Comparison of ENCODE assay signal across 20 cellular contexts in the genomic region with DNA sequence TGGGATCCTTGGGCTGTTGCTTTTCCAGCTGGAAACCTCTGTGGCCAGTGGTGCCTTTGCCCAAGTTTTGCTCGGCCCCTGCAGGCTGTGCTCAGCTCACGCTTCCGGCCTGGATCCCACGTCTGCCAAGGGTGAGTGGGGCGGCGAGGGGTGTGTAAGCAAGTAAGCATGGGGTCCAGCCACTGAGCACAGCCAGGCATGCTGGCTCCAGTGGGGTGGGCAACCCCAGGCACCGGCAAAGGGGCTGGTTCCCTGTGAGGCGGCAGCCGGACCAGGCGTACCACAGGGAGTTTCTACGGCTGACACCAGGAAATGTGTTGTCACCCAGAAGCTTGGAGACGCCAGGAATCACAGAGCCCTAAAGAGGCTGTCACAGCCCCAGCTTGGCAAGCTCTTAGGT.
DNase-seq lines count a peak whose midpoint lies in the region; ATAC-seq lines count a peak whose summit lies in the region.
"Had no signal": no experiment of that assay in that cellular context is flagged by ENCODE, and none has a peak within 500 bp of the region (broad histone marks: within the 10 kb centered on the region; RNA-seq: fewer than 3 reads in every experiment).

No MANE protein-coding gene starts in this region.

- POLR2A ChIA-PET in naive thymus-derived CD4-positive, alpha-beta T cell (lab: Charles Lee): no interaction called here

- no peaks in the 10 kb centered on the region for H3K9me3 Mint-ChIP-seq in stimulated activated effector memory CD8-positive, alpha-beta T cell treated with anti-CD3 and anti-CD28 coated beads, Interleukin-12 subunit alpha, Interleukin-12 subunit beta, amount 100 ng/mL, for 72 hours
- no peaks in the 10 kb centered on the region for H3K9me3 Mint-ChIP-seq in naive thymus-derived CD4-positive, alpha-beta T cell
- H3K9me3 Mint-ChIP-seq: CD4-positive, alpha-beta memory T cell; CD4-positive, CD25-positive, alpha-beta regulatory T cell; CD8-positive, alpha-beta memory T cell had no signal

- no peak overlapping the region for H3K27ac Mint-ChIP-seq in stimulated activated effector memory CD8-positive, alpha-beta T cell treated with anti-CD3 and anti-CD28 coated beads, Interleukin-12 subunit alpha, Interleukin-12 subunit beta, amount 100 ng/mL, for 72 hours
- no peak overlapping the region for H3K27ac Mint-ChIP-seq in naive thymus-derived CD4-positive, alpha-beta T cell
- H3K27ac Mint-ChIP-seq: CD14-positive monocyte; CD4-positive, alpha-beta memory T cell; CD4-positive, CD25-positive, alpha-beta regulatory T cell had no signal

- H3K4me3 Mint-ChIP-seq in stimulated activated effector memory CD8-positive, alpha-beta T cell treated with anti-CD3 and anti-CD28 coated beads, Interleukin-12 subunit alpha, Interleukin-12 subunit beta, amount 100 ng/mL, for 72 hours: no peak overlapping the region
- H3K4me3 Mint-ChIP-seq in naive thymus-derived CD4-positive, alpha-beta T cell: no peak overlapping the region
- H3K4me3 Mint-ChIP-seq: CD14-positive monocyte; CD4-positive, alpha-beta memory T cell; CD4-positive, CD25-positive, alpha-beta regulatory T cell; CD8-positive, alpha-beta memory T cell had no signal

- peak; percentile 36 for ATAC-seq in stimulated activated effector memory CD8-positive, alpha-beta T cell treated with anti-CD3 and anti-CD28 coated beads, Interleukin-12 subunit alpha, Interleukin-12 subunit beta, amount 100 ng/mL, for 72 hours
- ATAC-seq in naive thymus-derived CD4-positive, alpha-beta T cell: no peak
- ATAC-seq: GM12878 had no signal

- intact Hi-C loops in naive thymus-derived CD4-positive, alpha-beta T cell (cut with micrococcal nuclease): no loop called here

- H3K36me3 Mint-ChIP-seq in stimulated activated effector memory CD8-positive, alpha-beta T cell treated with anti-CD3 and anti-CD28 coated beads, Interleukin-12 subunit alpha, Interleukin-12 subunit beta, amount 100 ng/mL, for 72 hours: no peaks in the 10 kb centered on the region
- H3K36me3 Mint-ChIP-seq in naive thymus-derived CD4-positive, alpha-beta T cell: peaks cover 0 to 5% (median 0%) of the 10 kb centered on the region in 5 donors
- H3K36me3 Mint-ChIP-seq: CD14-positive monocyte; CD4-positive, alpha-beta memory T cell; CD4-positive, CD25-positive, alpha-beta regulatory T cell; CD8-positive, alpha-beta memory T cell had no signal

- H3K27me3 ChIP-seq in MG63: no peaks in the 10 kb centered on the region
- no peaks in the 10 kb centered on the region for H3K27me3 ChIP-seq in naive thymus-derived CD4-positive, alpha-beta T cell (ENCODE audit: control insufficient read depth in 2 of 2, insufficient read depth in 2 of 2, low read length in 2 of 2)
- H3K27me3 ChIP-seq: BE2C, BLaER1 had no signal

- H3K27me3 Mint-ChIP-seq in naive thymus-derived CD4-positive, alpha-beta T cell: peaks cover 0 to 43% (median 0%) of the 10 kb centered on the region in 5 donors

- H3K9me3 ChIP-seq in MG63: no peaks in the 10 kb centered on the region
- no peaks in the 10 kb centered on the region for H3K9me3 ChIP-seq in naive thymus-derived CD4-positive, alpha-beta T cell (ENCODE audit: control insufficient read depth in 2 of 3, low read length in 3 of 3)
- H3K9me3 ChIP-seq: BE2C had no signal

- no peak overlapping the region for H3K27ac ChIP-seq in naive thymus-derived CD4-positive, alpha-beta T cell (ENCODE audit: low read depth, low read length)
- H3K27ac ChIP-seq: BLaER1 had no signal

- DNase-seq in MG63 (peak; percentile 76), amygdala (lab: John Stamatoyannopoulos, UW) (no peak), hepatic stellate cell (ENCODE audit: low spot score) (no peak)
- DNase-seq in stimulated activated effector memory CD8-positive, alpha-beta T cell treated with anti-CD3 and anti-CD28 coated beads, Interleukin-12 subunit alpha, Interleukin-12 subunit beta, amount 100 ng/mL, for 72 hours (ENCODE audit: low spot score in 2 of 2): no peak
- no peak for DNase-seq in naive thymus-derived CD4-positive, alpha-beta T cell
- DNase-seq: 8988T; ACHN; BE2C; CD4-positive, alpha-beta memory T cell; CD4-positive, CD25-positive, alpha-beta regulatory T cell; CD8-positive, alpha-beta memory T cell; COR-L47; DMS53; DMS79; DND-41; EL; GDM1 had no signal

- no peaks in the 10 kb centered on the region for H3K4me1 Mint-ChIP-seq in stimulated activated effector memory CD8-positive, alpha-beta T cell treated with anti-CD3 and anti-CD28 coated beads, Interleukin-12 subunit alpha, Interleukin-12 subunit beta, amount 100 ng/mL, for 72 hours
- H3K4me1 Mint-ChIP-seq in naive thymus-derived CD4-positive, alpha-beta T cell: no peaks in the 10 kb centered on the region
- H3K4me1 Mint-ChIP-seq: CD14-positive monocyte; CD4-positive, alpha-beta memory T cell; CD4-positive, CD25-positive, alpha-beta regulatory T cell; CD8-positive, alpha-beta memory T cell had no signal

- no peaks in the 10 kb centered on the region for H3K4me1 ChIP-seq in naive thymus-derived CD4-positive, alpha-beta T cell (ENCODE audit: control insufficient read depth in 2 of 2, insufficient read depth in 2 of 2, low read length in 2 of 2)
- H3K4me1 ChIP-seq: BE2C, BLaER1 had no signal

- H3K36me3 ChIP-seq in MG63: no peaks in the 10 kb centered on the region
- no peaks in the 10 kb centered on the region for H3K36me3 ChIP-seq in naive thymus-derived CD4-positive, alpha-beta T cell (ENCODE audit: control insufficient read depth in 2 of 3, insufficient read depth in 3 of 3, low read length in 3 of 3)
- H3K36me3 ChIP-seq: BE2C, BLaER1 had no signal

- CTCF ChIA-PET in naive thymus-derived CD4-positive, alpha-beta T cell (lab: Charles Lee): no interaction called here

- H3K4me3 ChIP-seq in MG63: no peak overlapping the region
- no peak overlapping the region for H3K4me3 ChIP-seq in naive thymus-derived CD4-positive, alpha-beta T cell (ENCODE audit: low read length)
- H3K4me3 ChIP-seq: BLaER1, GM12878 had no signal
